8 cellular contexts compared by ENCODE assay signal in the genomic region with DNA sequence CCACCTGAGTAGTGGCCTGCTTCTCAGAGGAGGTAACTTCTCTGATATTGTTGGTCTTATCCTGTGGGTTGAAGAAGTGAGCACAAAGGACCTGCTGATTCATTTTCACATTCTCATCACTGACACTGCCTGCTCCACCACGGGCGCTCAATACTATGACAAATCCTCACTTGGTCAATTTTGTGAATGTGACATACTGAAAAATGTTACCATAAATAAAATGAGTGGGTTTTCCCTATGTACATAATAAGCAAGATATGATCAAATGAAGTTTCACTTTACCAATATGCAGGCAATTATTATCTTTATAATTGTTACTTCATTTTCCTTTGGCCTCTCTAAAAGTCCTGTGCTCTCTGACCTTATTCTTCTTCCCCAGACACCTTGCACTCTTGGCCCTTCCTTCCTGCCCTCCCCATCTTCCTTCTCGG.
DNase-seq lines count a peak whose midpoint lies in the region; ATAC-seq and TF ChIP-seq lines count a peak whose summit lies in the region.

No MANE protein-coding gene starts in this region.

- H3K27me3 ChIP-seq in spleen (replicated peaks in 1 of 7), result no peaks in the 10 kb centered on the region

- peak overlapping the region; percentile 76 to 97 (median 92) for H3K27ac ChIP-seq in spleen

- H3K27ac Mint-ChIP-seq in activated naive CD4-positive, alpha-beta T cell treated with anti-CD3 and anti-CD28 coated beads, Interleukin-2, amount 50 U/mL, for 72 hours, result peak overlapping the region; percentile 78 to 93

- 23 to 39% (median 25%) methylated on average over 3 of the region's 3 CpGs for WGBS in spleen, 5 donors

- H3K9me3 ChIP-seq in spleen (no peaks in the 10 kb centered on the region), mucosa of descending colon (no peaks in the 10 kb centered on the region)

- no peaks in the 10 kb centered on the region for H3K9me3 Mint-ChIP-seq in activated naive CD4-positive, alpha-beta T cell treated with anti-CD3 and anti-CD28 coated beads, Interleukin-2, amount 50 U/mL, for 72 hours

- no peak for TF ChIP-seq POLR2A in spleen (IDR thresholded peaks at IDR 0.05)

- peak in 2 of 3 donors; percentile 28 to 34 for DNase-seq in stimulated activated CD4-positive, alpha-beta T cell treated with anti-CD3 and anti-CD28 coated beads, Interleukin-12 subunit alpha, Interleukin-12 subunit beta, amount 100 ng/mL, for 48 hours (ENCODE audit: low read depth in 2 of 3, low spot score in 1 of 3)
- DNase-seq in stimulated activated CD4-positive, alpha-beta T cell treated with anti-CD3 and anti-CD28 coated beads, Interleukin-12 subunit alpha, Interleukin-12 subunit beta, amount 100 ng/mL, for 4 hours, result no peak
- DNase-seq in activated naive CD4-positive, alpha-beta T cell treated with anti-CD3 and anti-CD28 coated beads, Interleukin-2, amount 50 U/mL, for 72 hours (ENCODE audit: low spot score in 2 of 2), result peak in 1 of 2 donors; percentile 44
- DNase-seq in spleen (no peak), NCI-H187 (lab: John Stamatoyannopoulos, UW) (no peak), mucosa of descending colon (no peak), KG1 (lab: John Stamatoyannopoulos, UW) (no peak)

- TF ChIP-seq CTCF in spleen (IDR thresholded peaks at IDR 0.05 in 8 of 11, conservative IDR thresholded peaks at IDR 0.05 in 3 of 11) (no peak), mucosa of descending colon (IDR thresholded peaks at IDR 0.05) (no peak)

- H3K4me3 ChIP-seq in spleen (peak overlapping the region in 1 of 8 donors; percentile 42), mucosa of descending colon (no peak overlapping the region)

- no peaks in the 10 kb centered on the region for H3K36me3 ChIP-seq in spleen
- no peaks in the 10 kb centered on the region for H3K36me3 ChIP-seq in mucosa of descending colon (ENCODE audit: low read depth)

- intact Hi-C loops in spleen (cut with DNase I; ENCODE audit: low total_unique reads), result no loop called here
- intact Hi-C loops in mucosa of descending colon (cut with DNase I, micrococcal nuclease), result no loop called here

- H3K4me1 ChIP-seq in spleen (peaks cover 9 to 82% (median 62%) of the 10 kb centered on the region in 6 donors), mucosa of descending colon (ENCODE audit: low read depth) (peaks cover 18% of the 10 kb centered on the region)

- H3K36me3 Mint-ChIP-seq in activated naive CD4-positive, alpha-beta T cell treated with anti-CD3 and anti-CD28 coated beads, Interleukin-2, amount 50 U/mL, for 72 hours, result no peaks in the 10 kb centered on the region

- peak; percentile 72 for ATAC-seq in HG03342 (IDR thresholded peaks at IDR 0.05; ENCODE audit: unreplicated experiment)
- peak; percentile 91 to 94 for ATAC-seq in activated naive CD4-positive, alpha-beta T cell treated with anti-CD3 and anti-CD28 coated beads, Interleukin-2, amount 50 U/mL, for 72 hours
- no peak for ATAC-seq in mucosa of descending colon

Comparison
In these comparisons a context has a peak if more than half of its experiments do, and no peak if none do; other contexts are left out.
1. DNase-seq: peak in stimulated activated CD4-positive, alpha-beta T cell treated with anti-CD3 and anti-CD28 coated beads, Interleukin-12 subunit alpha, Interleukin-12 subunit beta, amount 100 ng/mL, for 48 hours (2 of 3); none in stimulated activated CD4-positive, alpha-beta T cell treated with anti-CD3 and anti-CD28 coated beads, Interleukin-12 subunit alpha, Interleukin-12 subunit beta, amount 100 ng/mL, for 4 hours (single experiment), spleen (single experiment), NCI-H187 (0 of 2), mucosa of descending colon (0 of 3) and KG1 (single experiment).